Comparison of ENCODE assay signal across 25 cellular contexts in the genomic region with DNA sequence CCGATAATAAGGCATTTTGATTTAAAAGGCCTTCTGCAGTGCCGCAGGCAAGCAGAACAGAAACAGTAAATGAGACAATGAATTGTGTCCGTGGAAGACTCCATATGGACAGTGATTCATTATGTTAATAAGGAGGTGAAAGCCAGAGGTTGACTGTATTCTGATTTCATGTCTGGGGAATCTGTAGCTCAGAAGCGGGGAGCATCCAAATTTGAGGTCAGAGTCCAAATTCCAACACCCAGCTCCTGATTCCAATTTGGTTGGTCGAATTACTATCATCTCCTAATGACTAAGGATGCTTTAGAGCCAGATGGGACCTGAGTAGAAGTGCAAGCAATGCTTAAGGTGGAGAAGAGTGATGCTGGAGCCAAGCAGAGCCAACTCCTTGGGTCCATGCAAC. TPM values are rescaled to one million over a fixed set of nuclear protein-coding genes. Genes with fewer than 3 reads are reported as not detected.
DNase-seq lines count a peak whose midpoint lies in the region; ATAC-seq and TF ChIP-seq lines count a peak whose summit lies in the region.
"Had no signal": no experiment of that assay in that cellular context is flagged by ENCODE, and none has a peak within 500 bp of the region (broad histone marks: within the 10 kb centered on the region; RNA-seq: fewer than 3 reads in every experiment).

No MANE protein-coding gene starts in this region.

- no peaks in the 10 kb centered on the region for H4K20me1 ChIP-seq in PC-3 (ENCODE audit: low read length)

- H3K4me1 ChIP-seq in PC-3 (ENCODE audit: insufficient read depth, low read length) (no peaks in the 10 kb centered on the region), lower lobe of right lung (no peaks in the 10 kb centered on the region)
- H3K4me1 ChIP-seq: tibial artery had no signal

- no peaks in the 10 kb centered on the region for H3K79me2 ChIP-seq in PC-3 (ENCODE audit: low read length)

- BruUV-seq in PC-3 (replicated peaks; lab: Mats Ljungman, UMichigan) = no TSS peak

- ATAC-seq in PC-3 (no peak), lower lobe of right lung (no peak), GM18873 (IDR thresholded peaks at IDR 0.05; ENCODE audit: low FRiP score, unreplicated experiment) (no peak)
- ATAC-seq: heart right ventricle; left ventricle myocardium superior; natural killer cell treated with Interleukin-12 subunit alpha and Interleukin-12 subunit beta and Interleukin-15 and Interleukin-18, amount 100 ng/mL, for 72 hours; stimulated activated naive CD8-positive, alpha-beta T cell treated with anti-CD3 and anti-CD28 coated beads, Interleukin-15, Interleukin-2, amounts not matched to agents 100 U/mL and 50 U/mL, for 24 hours had no signal

- no peaks in the 10 kb centered on the region for H3K9me2 ChIP-seq in PC-3 (replicated peaks; ENCODE audit: low read length)

- H3K27ac ChIP-seq in PC-3 (ENCODE audit: low read length) (no peak overlapping the region), lower lobe of right lung (no peak overlapping the region)
- H3K27ac ChIP-seq: ovary, right atrium auricular region, tibial artery had no signal

- CTCF ChIA-PET in PC-3 (lab: Charles Lee) = no interaction called here

- no peak overlapping the region for H2AFZ ChIP-seq in PC-3 (ENCODE audit: low read length)

- no peak overlapping the region for H3K9ac ChIP-seq in PC-3 (ENCODE audit: low read length)

- H3K27me3 ChIP-seq in PC-3 (ENCODE audit: low read length) (peaks cover 20% of the 10 kb centered on the region), lower lobe of right lung (ENCODE audit: low read depth) (peaks cover 31% of the 10 kb centered on the region)
- H3K27me3 ChIP-seq: ovary, right atrium auricular region had no signal

- H3K9me3 ChIP-seq in PC-3 (ENCODE audit: low read length) (no peaks in the 10 kb centered on the region), lower lobe of right lung (no peaks in the 10 kb centered on the region)
- H3K9me3 ChIP-seq: HAP-1, heart right ventricle, ovary, right atrium auricular region, tibial artery had no signal

- H3K36me3 ChIP-seq in PC-3 (ENCODE audit: low read depth, low read length) (no peaks in the 10 kb centered on the region), lower lobe of right lung (no peaks in the 10 kb centered on the region)
- H3K36me3 ChIP-seq: HAP-1, heart right ventricle, ovary, right atrium auricular region, tibial artery had no signal

- H3K4me3 ChIP-seq in PC-3 (ENCODE audit: low read length) (no peak overlapping the region), epithelial cell of esophagus (ENCODE audit: low read length) (no peak overlapping the region), lower lobe of right lung (no peak overlapping the region)
- H3K4me3 ChIP-seq: HAP-1, heart right ventricle, ovary, right atrium auricular region, tibial artery had no signal

- no peak overlapping the region for H3K4me2 ChIP-seq in PC-3 (ENCODE audit: low read length)

- TF ChIP-seq CTCF in PC-3 (conservative IDR thresholded peaks at IDR 0.05; ENCODE audit: low read depth, low read length) = no peak
- TF ChIP-seq CTCF in epithelial cell of esophagus (IDR thresholded peaks at IDR 0.05; ENCODE audit: insufficient read depth, low read depth, low read length, missing control alignments) = no peak
- no peak for TF ChIP-seq CTCF in lower lobe of right lung (IDR thresholded peaks at IDR 0.05)

- intact Hi-C loops in PC-3 (cut with micrococcal nuclease) (no loop called here), lower lobe of right lung (cut with DNase I) (no loop called here)

- POLR2A ChIA-PET in PC-3 (lab: Charles Lee; ENCODE audit: unreplicated experiment) = no interaction called here

- H3F3A ChIP-seq in PC-3 (ENCODE audit: low read length, unreplicated experiment) = no peaks in the 10 kb centered on the region

- DNase-seq in GM04503 (ENCODE audit: low read depth) (peak; percentile 61), PC-3 (peak; percentile 7), epithelial cell of esophagus (ENCODE audit: low read depth) (peak; percentile 12), stromal cell of bone marrow (ENCODE audit: low read depth) (peak; percentile 3), lower lobe of right lung (no peak), germinal center (ENCODE audit: low spot score) (no peak)
- DNase-seq: activated naive CD4-positive, alpha-beta T cell treated with anti-CD3 and anti-CD28 coated beads, Interleukin-2, amount 10 ng/mL, durations not matched to agents 7 days and 5 days; anterior cingulate cortex; COR-L47; heart right ventricle; left ventricle myocardium superior; NCI-H187; NCI-H82; ovary; SHP77; stimulated activated CD4-positive, alpha-beta T cell treated with anti-CD3 and anti-CD28 coated beads, Interleukin-4, amount 100 ng/mL, for 4 hours; stimulated activated naive CD8-positive, alpha-beta T cell treated with anti-CD3 and anti-CD28 coated beads, Interleukin-15, Interleukin-2, amounts not matched to agents 100 U/mL and 50 U/mL, for 24 hours; tibial artery had no signal

RNA-seq across cellular contexts. Expression of a gene that starts 1.0 kb away (rescaled TPM):
- total RNA-seq in PC-3 (2014; rRNA removed) (not detected in 2 replicates), lower lobe of right lung (not detected)
- total RNA-seq: activated CD8-positive, alpha-beta memory T cell treated with anti-CD3 and anti-CD28 coated beads for 36 hours; B cell; heart right ventricle; left ventricle myocardium superior; natural killer cell treated with Interleukin-12 subunit alpha and Interleukin-12 subunit beta and Interleukin-15 and Interleukin-18, amount 100 ng/mL, for 72 hours; OCI-LY7; ovary; right atrium auricular region had no signal

RNA-seq across cellular contexts. Expression of a gene that starts 53.9 kb away (rescaled TPM):
- total RNA-seq in PC-3 (2014; rRNA removed) = 224 and 249 TPM in 2 replicates
- 7.6 TPM for total RNA-seq in lower lobe of right lung
- total RNA-seq: OCI-LY7 had no signal

Comparison
In these comparisons a context has a peak if more than half of its experiments do, and no peak if none do; other contexts are left out.
1. DNase-seq: peak in GM04503 (single experiment), PC-3 (single experiment), epithelial cell of esophagus (single experiment) and stromal cell of bone marrow (single experiment); none in lower lobe of right lung (single experiment) and germinal center (single experiment).
2. RNA of a gene that starts 53.9 kb away (total RNA-seq): 224 to 249 TPM in PC-3; 7.6 TPM in lower lobe of right lung (single experiment); every median in the first group is over 10 times any median in the second.